Comparison of ENCODE assay signal across 26 cellular contexts in the genomic region with DNA sequence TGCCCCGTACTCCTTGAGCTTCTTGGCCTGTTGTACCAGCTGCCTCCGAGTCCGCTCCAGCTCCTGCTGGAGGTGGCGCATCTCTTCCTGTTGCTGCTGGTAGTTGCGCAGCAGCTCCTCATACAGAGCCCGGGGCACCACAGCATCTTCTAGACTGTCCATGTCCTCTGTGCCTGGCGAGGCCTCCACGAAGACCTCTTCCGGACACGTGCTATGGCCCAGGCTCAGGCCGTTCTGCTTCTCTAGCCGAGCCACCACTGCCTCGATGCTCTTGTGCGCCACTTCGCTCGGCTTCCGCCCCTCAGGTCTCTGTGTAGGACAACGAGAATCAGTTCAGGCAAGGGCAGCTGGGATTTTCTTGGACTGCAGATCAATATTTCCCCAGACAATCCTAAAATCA. TPM values are rescaled to one million over a fixed set of nuclear protein-coding genes. Genes with fewer than 3 reads are reported as not detected.
DNase-seq lines count a peak whose midpoint lies in the region; ATAC-seq and TF ChIP-seq lines count a peak whose summit lies in the region.
"Had no signal": no experiment of that assay in that cellular context is flagged by ENCODE, and none has a peak within 500 bp of the region (broad histone marks: within the 10 kb centered on the region; RNA-seq: fewer than 3 reads in every experiment).

No MANE protein-coding gene starts in this region.

- no peak for TF ChIP-seq CTCF in right atrium auricular region (IDR thresholded peaks at IDR 0.05)

- no peak overlapping the region for H3K27ac ChIP-seq in right atrium auricular region
- H3K27ac ChIP-seq: A549, BLaER1 had no signal

- no peak overlapping the region for H3K4me3 ChIP-seq in right atrium auricular region
- H3K4me3 ChIP-seq: A549, BLaER1, GM12878 had no signal

- H3K4me1 ChIP-seq in right atrium auricular region, result no peaks in the 10 kb centered on the region
- H3K4me1 ChIP-seq: A549, BLaER1 had no signal

- ATAC-seq in Right ventricle myocardium inferior (no peak), naive B cell (ENCODE audit: low read depth in 2 of 2) (no peak)
- no peak for ATAC-seq in stimulated activated naive B cell treated with anti-CD40 and anti-IgM and Interleukin-4, amounts not matched to agents 10 μg/mL and 1 μg/mL and 100 μg/mL, for 72 hours (replicated peaks)
- no peak for ATAC-seq in activated naive CD4-positive, alpha-beta T cell treated with anti-CD3 and anti-CD28 coated beads, Interleukin-2, amount 50 U/mL, for 72 hours
- ATAC-seq: A549, GM12878 had no signal

- peaks cover 24% of the 10 kb centered on the region for H3K36me3 ChIP-seq in right atrium auricular region

- H3K9me3 ChIP-seq in right atrium auricular region, result no peaks in the 10 kb centered on the region
- H3K9me3 ChIP-seq: A549, BLaER1 had no signal

- H3K27me3 ChIP-seq in right atrium auricular region, result no peaks in the 10 kb centered on the region
- H3K27me3 ChIP-seq: BLaER1 had no signal

- no peaks in the 10 kb centered on the region for H3K9me3 Mint-ChIP-seq in naive B cell
- H3K9me3 Mint-ChIP-seq in stimulated activated naive B cell treated with anti-CD40 and anti-IgM and Interleukin-4, amounts not matched to agents 10 μg/mL and 1 μg/mL and 100 μg/mL, for 72 hours, result no peaks in the 10 kb centered on the region
- no peaks in the 10 kb centered on the region for H3K9me3 Mint-ChIP-seq in activated naive CD4-positive, alpha-beta T cell treated with anti-CD3 and anti-CD28 coated beads, Interleukin-2, amount 50 U/mL, for 72 hours
- H3K9me3 Mint-ChIP-seq: CD14-positive monocyte had no signal

- peak overlapping the region in 5 of 6 donors; percentile 54 to 86 (median 65) for H3K27ac Mint-ChIP-seq in naive B cell
- H3K27ac Mint-ChIP-seq in stimulated activated naive B cell treated with anti-CD40 and anti-IgM and Interleukin-4, amounts not matched to agents 10 μg/mL and 1 μg/mL and 100 μg/mL, for 72 hours, result peak overlapping the region; percentile 73
- no peak overlapping the region for H3K27ac Mint-ChIP-seq in activated naive CD4-positive, alpha-beta T cell treated with anti-CD3 and anti-CD28 coated beads, Interleukin-2, amount 50 U/mL, for 72 hours
- H3K27ac Mint-ChIP-seq: CD14-positive monocyte; CD4-positive, alpha-beta memory T cell; CD4-positive, CD25-positive, alpha-beta regulatory T cell; CD8-positive, alpha-beta memory T cell had no signal

- H3K27me3 Mint-ChIP-seq in naive B cell, result no peaks in the 10 kb centered on the region
- no peaks in the 10 kb centered on the region for H3K27me3 Mint-ChIP-seq in stimulated activated naive B cell treated with anti-CD40 and anti-IgM and Interleukin-4, amounts not matched to agents 10 μg/mL and 1 μg/mL and 100 μg/mL, for 72 hours
- H3K27me3 Mint-ChIP-seq: B cell had no signal

- peak; percentile 69 for DNase-seq in Right ventricle myocardium inferior (ENCODE audit: missing footprints)
- no peak for DNase-seq in right atrium auricular region (ENCODE audit: low spot score)
- DNase-seq in naive B cell, result no peak
- no peak for DNase-seq in stimulated activated naive B cell treated with anti-CD40 and anti-IgM and Interleukin-4, amounts not matched to agents 10 μg/mL and 1 μg/mL and 100 μg/mL, for 72 hours
- DNase-seq in activated naive CD4-positive, alpha-beta T cell treated with anti-CD3 and anti-CD28 coated beads, Interleukin-2, amount 50 U/mL, for 72 hours (ENCODE audit: low spot score in 2 of 2), result no peak
- DNase-seq in cortex of kidney (lab: John Stamatoyannopoulos, UW), result no peak
- DNase-seq: 8988T; AML-193; C1 segment of cervical spinal cord; CD4-positive, alpha-beta memory T cell; CD4-positive, CD25-positive, alpha-beta regulatory T cell; CD8-positive, alpha-beta memory T cell; COR-L47; DMS 273 treated with DMSO at 0.1 percent for 48 hours; DMS153; DMS53; DMS79; DND-41; EL; GDM1 had no signal

- no peak overlapping the region for H3K4me3 Mint-ChIP-seq in naive B cell
- H3K4me3 Mint-ChIP-seq in stimulated activated naive B cell treated with anti-CD40 and anti-IgM and Interleukin-4, amounts not matched to agents 10 μg/mL and 1 μg/mL and 100 μg/mL, for 72 hours, result no peak overlapping the region
- H3K4me3 Mint-ChIP-seq: B cell; CD14-positive monocyte; CD4-positive, alpha-beta memory T cell; CD4-positive, CD25-positive, alpha-beta regulatory T cell; CD8-positive, alpha-beta memory T cell had no signal

- intact Hi-C loops in Right ventricle myocardium inferior (cut with DNase I), result no loop called here

- peaks cover 44 to 51% of the 10 kb centered on the region in 2 donors for H3K36me3 Mint-ChIP-seq in naive B cell
- peaks cover 48 to 72% of the 10 kb centered on the region in 2 donors for H3K36me3 Mint-ChIP-seq in stimulated activated naive B cell treated with anti-CD40 and anti-IgM and Interleukin-4, amounts not matched to agents 10 μg/mL and 1 μg/mL and 100 μg/mL, for 72 hours
- peaks cover 16 to 64% of the 10 kb centered on the region in 2 donors for H3K36me3 Mint-ChIP-seq in activated naive CD4-positive, alpha-beta T cell treated with anti-CD3 and anti-CD28 coated beads, Interleukin-2, amount 50 U/mL, for 72 hours

- peaks cover 74 to 91% (median 79%) of the 10 kb centered on the region in 3 donors for H3K4me1 Mint-ChIP-seq in naive B cell
- peaks cover 69 to 97% of the 10 kb centered on the region in 2 donors for H3K4me1 Mint-ChIP-seq in stimulated activated naive B cell treated with anti-CD40 and anti-IgM and Interleukin-4, amounts not matched to agents 10 μg/mL and 1 μg/mL and 100 μg/mL, for 72 hours
- H3K4me1 Mint-ChIP-seq: CD4-positive, alpha-beta memory T cell; CD4-positive, CD25-positive, alpha-beta regulatory T cell; CD8-positive, alpha-beta memory T cell had no signal

RNA-seq across cellular contexts. Expression of gene BEND5, which starts 17.7 kb away (rescaled TPM):
- total RNA-seq in Right ventricle myocardium inferior, result 4.6 TPM
- 1 to 10 TPM; 2.7 to 2.8 TPM for total RNA-seq in right atrium auricular region
- polyA plus RNA-seq in naive B cell (ENCODE audit: low read depth in 6 of 6), result 10 to 100 TPM; 38.1 to 62.9 (median 48.8) TPM
- total RNA-seq in activated naive CD4-positive, alpha-beta T cell treated with anti-CD3 and anti-CD28 coated beads, Interleukin-2, amount 50 U/mL, for 72 hours, result 10 to 100 TPM in 1 of 2 donors, under 1 TPM in 1; 0.73 to 51.0 TPM
- total RNA-seq: G401, GM12878 had no signal
- polyA plus RNA-seq: A549, CD14-positive monocyte had no signal

Comparison
In these comparisons a context has a peak if more than half of its experiments do, and no peak if none do; other contexts are left out.
1. H3K27ac Mint-ChIP-seq: peak in naive B cell (5 of 6) and stimulated activated naive B cell treated with anti-CD40 and anti-IgM and Interleukin-4, amounts not matched to agents 10 μg/mL and 1 μg/mL and 100 μg/mL, for 72 hours (single experiment); none in activated naive CD4-positive, alpha-beta T cell treated with anti-CD3 and anti-CD28 coated beads, Interleukin-2, amount 50 U/mL, for 72 hours (0 of 2).